In genomic region chr3:138118863-138119766, GRCh38 we compare ENCODE assay signal across 8 cellular contexts. TPM values are rescaled to one million over a fixed set of nuclear protein-coding genes. Genes with fewer than 3 reads are reported as not detected.
DNase-seq lines count a peak whose midpoint lies in the region; ATAC-seq lines count a peak whose summit lies in the region.

No MANE protein-coding gene starts in this region.

- H3K27ac Mint-ChIP-seq in activated CD4-positive, alpha-beta T cell treated with anti-CD3 and anti-CD28 coated beads, Interleukin-2, amount 10 ng/mL, durations not matched to agents 7 days and 5 days = no peak overlapping the region

- no peaks in the 10 kb centered on the region for H3K36me3 Mint-ChIP-seq in activated CD4-positive, alpha-beta T cell treated with anti-CD3 and anti-CD28 coated beads, Interleukin-2, amount 10 ng/mL, durations not matched to agents 7 days and 5 days (ENCODE audit: low read depth)

- POLR2A ChIA-PET in activated CD4-positive, alpha-beta T cell treated with anti-CD3 and anti-CD28 coated beads, Interleukin-2, amount 10 ng/mL, durations not matched to agents 7 days and 5 days (lab: Charles Lee) = no interaction called here

- no peaks in the 10 kb centered on the region for H3K9me3 Mint-ChIP-seq in activated CD4-positive, alpha-beta T cell treated with anti-CD3 and anti-CD28 coated beads, Interleukin-2, amount 10 ng/mL, durations not matched to agents 7 days and 5 days

- ATAC-seq in GM19324 (IDR thresholded peaks at IDR 0.05; ENCODE audit: low FRiP score, unreplicated experiment) (peak; percentile 53), HG03442 (IDR thresholded peaks at IDR 0.05; ENCODE audit: unreplicated experiment) (peak; percentile 69)

- H3K4me1 Mint-ChIP-seq in activated CD4-positive, alpha-beta T cell treated with anti-CD3 and anti-CD28 coated beads, Interleukin-2, amount 10 ng/mL, durations not matched to agents 7 days and 5 days = peaks cover 7% of the 10 kb centered on the region

- peaks cover 31% of the 10 kb centered on the region for H3K27me3 Mint-ChIP-seq in activated CD4-positive, alpha-beta T cell treated with anti-CD3 and anti-CD28 coated beads, Interleukin-2, amount 10 ng/mL, durations not matched to agents 7 days and 5 days

- CTCF ChIA-PET in activated CD4-positive, alpha-beta T cell treated with anti-CD3 and anti-CD28 coated beads, Interleukin-2, amount 10 ng/mL, durations not matched to agents 7 days and 5 days (lab: Charles Lee) = interaction anchor here (0.6 to 2.9 kb wide), 13 partner anchors 12 to 1225 kb away, joined by 3 to 17 read pairs (median 4); partner anchors contain the start of gene A4GNT

- no peak overlapping the region for H3K4me3 Mint-ChIP-seq in activated CD4-positive, alpha-beta T cell treated with anti-CD3 and anti-CD28 coated beads, Interleukin-2, amount 10 ng/mL, durations not matched to agents 7 days and 5 days

- DNase-seq in C1 segment of cervical spinal cord (lab: John Stamatoyannopoulos, UW) (peak in 9 of 14 donors; percentile 6 to 61 (median 39)), NCI-H510A treated with DMSO at 0.1 percent for 48 hours (lab: John Stamatoyannopoulos, UW) (peak; percentile 56), dermis microvascular lymphatic vessel endothelial cell (ENCODE audit: low read depth in 2 of 2) (peak; percentile 52 to 74), lung microvascular endothelial cell (ENCODE audit: low read depth in 2 of 2) (peak; percentile 71 to 78)
- peak; percentile 68 for DNase-seq in activated CD4-positive, alpha-beta T cell treated with anti-CD3 and anti-CD28 coated beads, Interleukin-2, amount 10 ng/mL, durations not matched to agents 7 days and 5 days
- DNase-seq in stimulated activated CD8-positive, alpha-beta memory T cell treated with anti-CD3 and anti-CD28 coated beads, Interleukin-7, amount 100 ng/mL, for 1 hour (ENCODE audit: low read depth in 2 of 2) = peak; percentile 5 to 31

RNA-seq across cellular contexts. Expression of gene DZIP1L, which starts 3.7 kb away (rescaled TPM):
- under 1 TPM; 0.37 to 0.40 TPM for total RNA-seq in activated CD4-positive, alpha-beta T cell treated with anti-CD3 and anti-CD28 coated beads, Interleukin-2, amount 10 ng/mL, durations not matched to agents 7 days and 5 days
- 1.1 and 1.7 TPM in 2 replicates for total RNA-seq in dermis microvascular lymphatic vessel endothelial cell
- 0.60 and 1.7 TPM in 2 replicates for total RNA-seq in lung microvascular endothelial cell

RNA-seq across cellular contexts. Expression of gene A4GNT, which starts 13.1 kb away (rescaled TPM):
- not detected for total RNA-seq in activated CD4-positive, alpha-beta T cell treated with anti-CD3 and anti-CD28 coated beads, Interleukin-2, amount 10 ng/mL, durations not matched to agents 7 days and 5 days
- total RNA-seq in dermis microvascular lymphatic vessel endothelial cell (not detected in 2 replicates), lung microvascular endothelial cell (not detected in 2 replicates)

RNA-seq across cellular contexts. Expression of gene DBR1, which starts 55.6 kb away (rescaled TPM):
- total RNA-seq in activated CD4-positive, alpha-beta T cell treated with anti-CD3 and anti-CD28 coated beads, Interleukin-2, amount 10 ng/mL, durations not matched to agents 7 days and 5 days = 10 to 100 TPM; 19.3 to 21.5 TPM
- 12.9 and 13.5 TPM in 2 replicates for total RNA-seq in dermis microvascular lymphatic vessel endothelial cell
- total RNA-seq in lung microvascular endothelial cell = 10.5 and 14.5 TPM in 2 replicates

Comparison
In these comparisons a context has a peak if more than half of its experiments do, and no peak if none do; other contexts are left out.
1. Peak in every context shown above with its lines: DNase-seq and ATAC-seq.
2. DNase-seq: peak in every context shown above with its lines; median percentile 74 in lung microvascular endothelial cell; 68 in activated CD4-positive, alpha-beta T cell treated with anti-CD3 and anti-CD28 coated beads, Interleukin-2, amount 10 ng/mL, durations not matched to agents 7 days and 5 days; 63 in dermis microvascular lymphatic vessel endothelial cell; 56 in NCI-H510A treated with DMSO at 0.1 percent for 48 hours; 39 in C1 segment of cervical spinal cord; 18 in stimulated activated CD8-positive, alpha-beta memory T cell treated with anti-CD3 and anti-CD28 coated beads, Interleukin-7, amount 100 ng/mL, for 1 hour.